8 cellular contexts compared by ENCODE assay signal in the genomic region with DNA sequence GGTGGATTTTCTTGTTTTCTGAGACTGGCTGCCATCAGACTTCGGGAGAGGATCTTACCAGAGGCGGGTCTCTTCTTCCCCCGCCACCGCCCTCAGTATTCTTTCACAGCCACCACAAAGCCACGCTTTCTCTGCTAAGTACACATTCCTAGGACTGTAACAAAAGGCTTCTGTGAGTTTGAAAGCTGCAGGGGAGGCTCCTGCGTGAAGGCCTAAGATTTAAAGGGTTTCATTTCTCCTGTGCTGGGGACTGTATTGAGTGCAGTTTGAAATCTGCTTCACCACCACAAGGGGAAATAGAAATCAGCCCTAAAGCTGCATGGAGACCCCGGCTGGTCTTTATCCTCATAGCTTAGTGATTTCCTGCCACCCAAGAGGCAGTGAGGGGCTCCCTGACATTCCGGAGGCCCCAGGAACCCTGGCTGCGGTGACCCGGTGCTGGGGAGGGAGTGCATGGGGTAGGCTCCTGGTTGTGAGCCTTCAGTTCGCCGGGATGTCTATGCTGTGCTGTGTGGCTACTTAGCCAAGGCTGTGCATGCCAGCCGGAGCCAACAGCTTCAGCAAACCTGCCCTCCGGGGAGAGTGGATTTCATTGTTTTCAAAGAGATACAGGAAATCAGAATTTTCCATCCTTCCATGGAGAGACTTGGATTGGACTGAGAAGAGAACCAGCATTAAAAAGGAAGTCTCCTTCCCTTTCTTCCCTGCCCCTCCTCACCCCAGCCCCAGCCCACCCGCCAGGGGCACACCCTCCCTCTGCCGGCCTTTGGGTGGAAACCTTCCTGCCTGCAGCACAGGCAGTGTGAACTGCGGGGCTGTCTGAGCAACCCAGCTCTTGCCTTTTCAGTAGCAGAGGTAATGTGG.
A peak's percentile ranks its signal among the peaks of the same experiment; 100 is the strongest.
DNase-seq lines count a peak whose midpoint lies in the region; ATAC-seq and TF ChIP-seq lines count a peak whose summit lies in the region.

No MANE protein-coding gene starts in this region.

- H3K27me3 ChIP-seq in iPS-15b (ENCODE audit: control insufficient read depth, insufficient read depth, low read length) (no peaks in the 10 kb centered on the region), gastrocnemius medialis (no peaks in the 10 kb centered on the region)

- H3K27ac ChIP-seq in gastrocnemius medialis: peak overlapping the region; percentile 22 to 59 (median 48)

- TF ChIP-seq POLR2A in gastrocnemius medialis (IDR thresholded peaks at IDR 0.05): no peak

- H3K4me1 ChIP-seq in iPS-15b (ENCODE audit: control insufficient read depth, insufficient read depth, low read length): peaks cover 26% of the 10 kb centered on the region
- H3K4me1 ChIP-seq in gastrocnemius medialis: peaks cover 25 to 27% of the 10 kb centered on the region in 2 donors

- peak overlapping the region; percentile 62 for H3K4me3 Mint-ChIP-seq in activated naive CD8-positive, alpha-beta T cell
- no peak overlapping the region for H3K4me3 Mint-ChIP-seq in activated CD8-positive, alpha-beta memory T cell treated with anti-CD3 and anti-CD28 coated beads, Interleukin-2, amount 10 ng/mL, durations not matched to agents 7 days and 5 days

- DNase-seq in NCI-H1092 treated with DMSO at 0.1 percent for 48 hours (lab: John Stamatoyannopoulos, UW) (peak; percentile 63), gastrocnemius medialis (no peak)
- DNase-seq in activated CD8-positive, alpha-beta memory T cell treated with anti-CD3 and anti-CD28 coated beads, Interleukin-2, amount 10 ng/mL, durations not matched to agents 7 days and 5 days: no peak

- H3K9ac ChIP-seq in iPS-15b (ENCODE audit: low read depth, low read length): peak overlapping the region; percentile 56

- H3K27me3 Mint-ChIP-seq in activated naive CD8-positive, alpha-beta T cell: no peaks in the 10 kb centered on the region
- no peaks in the 10 kb centered on the region for H3K27me3 Mint-ChIP-seq in activated CD8-positive, alpha-beta memory T cell treated with anti-CD3 and anti-CD28 coated beads, Interleukin-2, amount 10 ng/mL, durations not matched to agents 7 days and 5 days

- intact Hi-C loops in gastrocnemius medialis (cut with DNase I; ENCODE audit: low total_unique reads): no loop called here

- peaks cover 36% of the 10 kb centered on the region for H3K4me1 Mint-ChIP-seq in activated naive CD8-positive, alpha-beta T cell (ENCODE audit: low read depth)
- H3K4me1 Mint-ChIP-seq in activated CD8-positive, alpha-beta memory T cell treated with anti-CD3 and anti-CD28 coated beads, Interleukin-2, amount 10 ng/mL, durations not matched to agents 7 days and 5 days: peaks cover 29% of the 10 kb centered on the region

- TF ChIP-seq CTCF in GM12874 (IDR thresholded peaks at IDR 0.05; ENCODE audit: insufficient read depth, low read depth, low read length) (peak; percentile 42; the same call in 1 of the 2 replicates), gastrocnemius medialis (IDR thresholded peaks at IDR 0.05 in 4 of 5, conservative IDR thresholded peaks at IDR 0.05 in 1 of 5) (no peak)

- H3K4me3 ChIP-seq in iPS-15b (ENCODE audit: low read depth, low read length): no peak overlapping the region
- H3K4me3 ChIP-seq in gastrocnemius medialis: peak overlapping the region; percentile 7 to 39 (median 16)

- in situ Hi-C loops in gastrocnemius medialis (cut with MboI; ENCODE audit: low sequenced_read_pairs in 4 of 4): no loop called here

- ATAC-seq in GM21737 (IDR thresholded peaks at IDR 0.05; ENCODE audit: unreplicated experiment) (peak; percentile 49), gastrocnemius medialis (peak; percentile 36 to 57), GM19035 (IDR thresholded peaks at IDR 0.05; ENCODE audit: unreplicated experiment) (no peak)
- ATAC-seq in activated CD8-positive, alpha-beta memory T cell treated with anti-CD3 and anti-CD28 coated beads, Interleukin-2, amount 10 ng/mL, durations not matched to agents 7 days and 5 days: no peak

- H3K9me3 ChIP-seq in iPS-15b (ENCODE audit: control insufficient read depth, insufficient read depth, low read length) (no peaks in the 10 kb centered on the region), gastrocnemius medialis (no peaks in the 10 kb centered on the region)

- no peaks in the 10 kb centered on the region for H3K9me3 Mint-ChIP-seq in activated naive CD8-positive, alpha-beta T cell (ENCODE audit: low read depth)
- H3K9me3 Mint-ChIP-seq in activated CD8-positive, alpha-beta memory T cell treated with anti-CD3 and anti-CD28 coated beads, Interleukin-2, amount 10 ng/mL, durations not matched to agents 7 days and 5 days (ENCODE audit: low read depth): no peaks in the 10 kb centered on the region

- H3K36me3 Mint-ChIP-seq in activated naive CD8-positive, alpha-beta T cell: peaks cover 3% of the 10 kb centered on the region
- H3K36me3 Mint-ChIP-seq in activated CD8-positive, alpha-beta memory T cell treated with anti-CD3 and anti-CD28 coated beads, Interleukin-2, amount 10 ng/mL, durations not matched to agents 7 days and 5 days: peaks cover 3% of the 10 kb centered on the region

- H3K27ac Mint-ChIP-seq in activated naive CD8-positive, alpha-beta T cell: peak overlapping the region; percentile 10
- no peak overlapping the region for H3K27ac Mint-ChIP-seq in activated CD8-positive, alpha-beta memory T cell treated with anti-CD3 and anti-CD28 coated beads, Interleukin-2, amount 10 ng/mL, durations not matched to agents 7 days and 5 days

- CTCF ChIA-PET in activated CD8-positive, alpha-beta memory T cell treated with anti-CD3 and anti-CD28 coated beads, Interleukin-2, amount 10 ng/mL, durations not matched to agents 7 days and 5 days (lab: Charles Lee): interaction anchor here (0.5 to 1.2 kb wide), 3 partner anchors 36 to 220 kb away, joined by 3 to 4 read pairs (median 3); no protein-coding TSS in a partner anchor

- H3K36me3 ChIP-seq in iPS-15b (ENCODE audit: control insufficient read depth, insufficient read depth, low read length) (no peaks in the 10 kb centered on the region), gastrocnemius medialis (no peaks in the 10 kb centered on the region)

Comparison
In these comparisons a context has a peak if more than half of its experiments do, and no peak if none do; other contexts are left out.
1. ATAC-seq: peak in GM21737 (single experiment) and gastrocnemius medialis (2 of 2); none in GM19035 (single experiment) and activated CD8-positive, alpha-beta memory T cell treated with anti-CD3 and anti-CD28 coated beads, Interleukin-2, amount 10 ng/mL, durations not matched to agents 7 days and 5 days (single experiment).